ENCODE assay signal across 19 cellular contexts in the genomic region with DNA sequence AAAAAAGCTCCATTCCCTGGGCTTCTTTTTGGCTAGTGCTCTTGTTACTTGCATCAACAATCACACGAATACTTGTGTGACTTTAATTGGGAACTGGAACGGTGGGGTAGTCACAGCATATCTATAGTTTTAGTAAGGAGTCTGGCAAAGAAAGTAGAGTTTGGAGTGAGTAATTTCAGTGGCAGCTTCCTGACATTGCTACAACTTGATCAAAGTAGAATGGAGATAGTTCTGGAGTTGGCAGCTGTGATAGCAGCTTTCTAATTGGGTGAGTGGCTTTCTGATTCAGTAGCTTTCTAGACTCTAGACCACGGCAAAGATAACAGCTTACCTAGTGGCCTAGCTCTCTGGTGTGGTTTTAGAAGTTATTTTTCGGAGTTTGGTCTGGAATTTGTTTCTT.
DNase-seq lines count a peak whose midpoint lies in the region; ATAC-seq and TF ChIP-seq lines count a peak whose summit lies in the region.
"Had no signal": no experiment of that assay in that cellular context is flagged by ENCODE, and none has a peak within 500 bp of the region (broad histone marks: within the 10 kb centered on the region; RNA-seq: fewer than 3 reads in every experiment).

No MANE protein-coding gene starts in this region.

- intact Hi-C loops in upper lobe of right lung (cut with DNase I): no loop called here

- no peak for TF ChIP-seq CTCF in HFFc6 (IDR thresholded peaks at IDR 0.05)
- TF ChIP-seq CTCF in upper lobe of right lung (IDR thresholded peaks at IDR 0.05): no peak

- H3K4me1 Mint-ChIP-seq in HFFc6 (ENCODE audit: low read depth): no peaks in the 10 kb centered on the region
- H3K4me1 Mint-ChIP-seq: CD14-positive monocyte had no signal

- no peaks in the 10 kb centered on the region for H3K4me1 ChIP-seq in upper lobe of right lung
- H3K4me1 ChIP-seq: right lobe of liver, SJCRH30 had no signal

- no peak for ATAC-seq in HG03520 (IDR thresholded peaks at IDR 0.05; ENCODE audit: unreplicated experiment)
- no peak for ATAC-seq in GM21367 (IDR thresholded peaks at IDR 0.05; ENCODE audit: unreplicated experiment)
- no peak for ATAC-seq in upper lobe of right lung
- ATAC-seq: right lobe of liver; stimulated activated naive CD8-positive, alpha-beta T cell treated with anti-CD3 and anti-CD28 coated beads, Interleukin-15, Interleukin-2, amounts not matched to agents 100 U/mL and 50 U/mL, for 24 hours had no signal

- H3K27me3 ChIP-seq in upper lobe of right lung: no peaks in the 10 kb centered on the region
- H3K27me3 ChIP-seq: right lobe of liver, SJCRH30 had no signal

- no peak overlapping the region for H3K4me3 ChIP-seq in upper lobe of right lung
- H3K4me3 ChIP-seq: right lobe of liver, SJCRH30 had no signal

- H3K36me3 ChIP-seq in upper lobe of right lung: no peaks in the 10 kb centered on the region
- H3K36me3 ChIP-seq: right lobe of liver, SJCRH30 had no signal

- H3K27ac ChIP-seq in upper lobe of right lung: no peak overlapping the region
- H3K27ac ChIP-seq: epithelial cell of prostate, HL-60, right lobe of liver, SJCRH30 had no signal

- no peaks in the 10 kb centered on the region for H3K36me3 Mint-ChIP-seq in HFFc6 (ENCODE audit: low read depth)
- H3K36me3 Mint-ChIP-seq: activated naive CD8-positive, alpha-beta T cell; CD14-positive monocyte had no signal

- H3K9me3 ChIP-seq in upper lobe of right lung: no peaks in the 10 kb centered on the region
- H3K9me3 ChIP-seq: right lobe of liver, SJCRH30 had no signal

- DNase-seq in HFFc6 (peak; percentile 49), astrocyte of the hippocampus (ENCODE audit: low read depth, low spot score) (peak; percentile 79), hepatic stellate cell (ENCODE audit: low spot score) (peak; percentile 7), upper lobe of right lung (no peak), DMS53 treated with DMSO at 0.1 percent for 48 hours (lab: John Stamatoyannopoulos, UW; ENCODE audit: unreplicated experiment) (no peak)
- DNase-seq: DMS 273 treated with DMSO at 0.1 percent for 48 hours; NCI-H1694; occipital lobe; right lobe of liver; SJCRH30; stimulated activated naive CD8-positive, alpha-beta T cell treated with anti-CD3 and anti-CD28 coated beads, Interleukin-15, Interleukin-2, amounts not matched to agents 100 U/mL and 50 U/mL, for 24 hours; T-helper 2 cell; trophoblast cell had no signal

- peaks cover 4% of the 10 kb centered on the region; the same call in 1 of the 2 replicates for H3K27me3 Mint-ChIP-seq in HFFc6 (ENCODE audit: insufficient read depth)
- H3K27me3 Mint-ChIP-seq: activated naive CD8-positive, alpha-beta T cell had no signal

- no peak overlapping the region for H3K27ac Mint-ChIP-seq in HFFc6
- H3K27ac Mint-ChIP-seq: activated naive CD8-positive, alpha-beta T cell; CD14-positive monocyte had no signal

- H3K4me3 Mint-ChIP-seq in HFFc6: no peak overlapping the region
- H3K4me3 Mint-ChIP-seq: activated naive CD8-positive, alpha-beta T cell; CD14-positive monocyte had no signal

- peaks cover 14% of the 10 kb centered on the region for H3K9me3 Mint-ChIP-seq in HFFc6

Comparison
In these comparisons a context has a peak if more than half of its experiments do, and no peak if none do; other contexts are left out.
1. DNase-seq: peak in HFFc6 (single experiment), astrocyte of the hippocampus (single experiment) and hepatic stellate cell (single experiment); none in upper lobe of right lung (single experiment) and DMS53 treated with DMSO at 0.1 percent for 48 hours (single experiment).